25 cellular contexts compared by ENCODE assay signal in genomic region chr4:79213040-79213439, GRCh38.
A peak's percentile ranks its signal among the peaks of the same experiment; 100 is the strongest.
DNase-seq lines count a peak whose midpoint lies in the region; ATAC-seq, FAIRE-seq and TF ChIP-seq lines count a peak whose summit lies in the region.
"Had no signal": no experiment of that assay in that cellular context is flagged by ENCODE, and none has a peak within 500 bp of the region (broad histone marks: within the 10 kb centered on the region; RNA-seq: fewer than 3 reads in every experiment).

No MANE protein-coding gene starts in this region.

- no peaks in the 10 kb centered on the region for H3K9me2 ChIP-seq in Loucy (replicated peaks; ENCODE audit: low read depth, low read length)

- no peaks in the 10 kb centered on the region for H3K4me1 ChIP-seq in CD8-positive, alpha-beta memory T cell (ENCODE audit: insufficient read depth, low read length)
- H3K4me1 ChIP-seq in Loucy (ENCODE audit: insufficient read depth, low read length, poor library complexity, severe bottlenecking) (peaks cover 45% of the 10 kb centered on the region), K562 (replicated peaks in 1 of 2; ENCODE audit: control insufficient read depth in 2 of 2, insufficient read depth in 2 of 2, low read length in 2 of 2) (peaks cover 4 to 32% of the 10 kb centered on the region in 2 experiments; a peak in 3 of 5 replicates), tibial nerve (no peaks in the 10 kb centered on the region)
- H3K4me1 ChIP-seq: A549 had no signal

- no peaks in the 10 kb centered on the region for H3K9me1 ChIP-seq in K562 (ENCODE audit: control insufficient read depth, insufficient read depth, low read length)

- H3K27ac Mint-ChIP-seq in CD8-positive, alpha-beta memory T cell: peak overlapping the region in 1 of 8 donors; percentile 10
- H3K27ac Mint-ChIP-seq: B cell; CD4-positive, alpha-beta T cell; CD8-positive, alpha-beta T cell had no signal

- H3F3A ChIP-seq in Loucy (ENCODE audit: low read depth): 0 out of 2 replicates have a peak, but pooled peaks cover 10% of the 10 kb centered on the region

- BruUV-seq in K562 (replicated peaks; lab: Mats Ljungman, UMichigan): no TSS peak

- ATAC-seq in K562 (no peak), HG03139 (IDR thresholded peaks at IDR 0.05; ENCODE audit: unreplicated experiment) (no peak)
- ATAC-seq: A549; CD8-positive, alpha-beta T cell had no signal

- H4K20me1 ChIP-seq in Loucy (ENCODE audit: insufficient read depth, low read length, poor library complexity, severe bottlenecking) (no peaks in the 10 kb centered on the region), K562 (replicated peaks; ENCODE audit: control insufficient read depth, insufficient read depth, low read length) (no peaks in the 10 kb centered on the region)
- H4K20me1 ChIP-seq: BLaER1 treated with 17β-estradiol and CSF1 and Interleukin-3, amounts not matched to agents 10 nM and 100 nM had no signal

- DNase-seq in CD8-positive, alpha-beta memory T cell: no peak
- DNase-seq in NCI-H69 (lab: John Stamatoyannopoulos, UW): peak; percentile 18
- no peak for DNase-seq in K562 (ENCODE audit: extremely low read depth in 1 of 4, low spot score in 3 of 4)
- no peak for DNase-seq in RPMI8226
- DNase-seq in tibial nerve (ENCODE audit: low spot score in 2 of 2): no peak
- DNase-seq in DMS153 (lab: John Stamatoyannopoulos, UW): no peak
- DNase-seq: AML-193; CD4-positive, alpha-beta T cell; CD8-positive, alpha-beta T cell; COR-L47; DMS53; DMS79; DND-41; EL; GDM1 had no signal

- in situ Hi-C loops in K562 (cut with MboI): no loop called here

- no peaks in the 10 kb centered on the region for H3K27me3 Mint-ChIP-seq in CD8-positive, alpha-beta memory T cell
- H3K27me3 Mint-ChIP-seq: B cell; CD4-positive, alpha-beta T cell had no signal

- no peak for FAIRE-seq in K562 (lab: Jason Lieb, UNC)
- FAIRE-seq: A549, GM12878, GM12892, GM18507 had no signal

- H2AFZ ChIP-seq in Loucy (ENCODE audit: low read length) (peak overlapping the region; percentile 53; the same call in 1 of the 2 replicates), K562 (ENCODE audit: low read depth, low read length) (peak overlapping the region; percentile 64)

- TF ChIP-seq EP300 in K562 (IDR thresholded peaks at IDR 0.05; ENCODE audit: low read length) (no peak), tibial nerve (IDR thresholded peaks at IDR 0.05) (no peak)

- no peaks in the 10 kb centered on the region for H3K36me3 Mint-ChIP-seq in CD8-positive, alpha-beta memory T cell
- H3K36me3 Mint-ChIP-seq: CD8-positive, alpha-beta T cell had no signal

- CTCF ChIA-PET in CD8-positive, alpha-beta memory T cell (lab: Charles Lee): no interaction called here
- CTCF ChIA-PET in K562 (lab: Yijun Ruan, JAX; ENCODE audit: low intra/inter-chr PET ratio): no interaction called here

- intact Hi-C loops in K562 (cut with micrococcal nuclease): loop anchor here (5.0 kb wide), 3 partner anchors 104 to 261 kb away; no protein-coding TSS in a partner anchor

- H3K27ac ChIP-seq in CD8-positive, alpha-beta memory T cell (ENCODE audit: low read depth, low read length): peak overlapping the region; percentile 49
- H3K27ac ChIP-seq in K562 (ENCODE audit: extremely low read depth, low read depth, low read length): peak overlapping the region; percentile 95
- H3K27ac ChIP-seq in tibial nerve: no peak overlapping the region
- H3K27ac ChIP-seq: 22Rv1, A549, C4-2B had no signal

- no peak for TF ChIP-seq POLR2A in K562 (conservative IDR thresholded peaks at IDR 0.05)
- no peak for TF ChIP-seq POLR2A in tibial nerve (IDR thresholded peaks at IDR 0.05)

- H3K4me3 Mint-ChIP-seq in CD8-positive, alpha-beta memory T cell: no peak overlapping the region
- H3K4me3 Mint-ChIP-seq: B cell; CD4-positive, alpha-beta T cell; CD8-positive, alpha-beta T cell had no signal

- POLR2A ChIA-PET in CD8-positive, alpha-beta memory T cell (lab: Charles Lee): no interaction called here
- POLR2A ChIA-PET in K562 (lab: Yijun Ruan, JAX): interaction anchor here (0.6 to 1.4 kb wide), 5 partner anchors 12 to 274 kb away, joined by 3 to 6 read pairs (median 3); partner anchors contain the start of gene PAQR3

- H3K9me3 ChIP-seq in CD8-positive, alpha-beta memory T cell (ENCODE audit: low read length): no peaks in the 10 kb centered on the region
- H3K9me3 ChIP-seq in Loucy (ENCODE audit: insufficient read depth, low read depth, low read length) (no peaks in the 10 kb centered on the region), K562 (replicated peaks; ENCODE audit: control insufficient read depth, insufficient read depth, low read depth, low read length) (peaks cover 4% of the 10 kb centered on the region), tibial nerve (peaks cover 0 to 5% (median 0%) of the 10 kb centered on the region in 4 donors)
- H3K9me3 ChIP-seq: A549 had no signal

- no peak for TF ChIP-seq RAD21 in K562 (CRISPR knock-in tag; conservative IDR thresholded peaks at IDR 0.05 in 1 of 2, IDR thresholded peaks at IDR 0.05 in 1 of 2)

- H3K4me3 ChIP-seq in CD8-positive, alpha-beta memory T cell (ENCODE audit: low read length): no peak overlapping the region
- H3K4me3 ChIP-seq in Loucy (ENCODE audit: low read length, poor library complexity, severe bottlenecking) (no peak overlapping the region), K562 (peak overlapping the region; percentile 42), tibial nerve (no peak overlapping the region)
- H3K4me3 ChIP-seq: A549; BLaER1 treated with 17β-estradiol and CSF1 and Interleukin-3, amounts not matched to agents 10 nM and 100 nM; GM12878 had no signal

- H3K4me2 ChIP-seq in Loucy (ENCODE audit: low read depth, low read length, poor library complexity, severe bottlenecking) (no peak overlapping the region), K562 (ENCODE audit: insufficient read depth, low read length) (peak overlapping the region; percentile 83)
- H3K4me2 ChIP-seq: A549 had no signal

- H3K4me1 Mint-ChIP-seq in CD8-positive, alpha-beta memory T cell: no peaks in the 10 kb centered on the region

- no peaks in the 10 kb centered on the region for H3K36me3 ChIP-seq in CD8-positive, alpha-beta memory T cell (ENCODE audit: insufficient read depth, low read length)
- H3K36me3 ChIP-seq in Loucy (ENCODE audit: insufficient read depth, low read length): no peaks in the 10 kb centered on the region
- H3K36me3 ChIP-seq in K562 (ENCODE audit: control insufficient read depth, insufficient read depth, low read length): peaks cover 18% of the 10 kb centered on the region
- H3K36me3 ChIP-seq in tibial nerve: no peaks in the 10 kb centered on the region
- H3K36me3 ChIP-seq: BLaER1 treated with 17β-estradiol and CSF1 and Interleukin-3, amounts not matched to agents 10 nM and 100 nM had no signal

- no peak overlapping the region for H3K9ac ChIP-seq in Loucy (ENCODE audit: low read depth, low read length, poor library complexity, severe bottlenecking)
- H3K9ac ChIP-seq in K562 (ENCODE audit: insufficient read depth in 1 of 2, low read depth in 2 of 2, low read length in 2 of 2): peak overlapping the region in 1 of 2 experiments; percentile 86; a peak in 2 of 4 replicates
- H3K9ac ChIP-seq: BLaER1 treated with 17β-estradiol and CSF1 and Interleukin-3, amounts not matched to agents 10 nM and 100 nM had no signal

- H3K9me3 Mint-ChIP-seq in CD8-positive, alpha-beta memory T cell: peaks cover 0 to 2% (median 0%) of the 10 kb centered on the region in 5 donors
- H3K9me3 Mint-ChIP-seq: CD4-positive, alpha-beta T cell; CD8-positive, alpha-beta T cell had no signal

- H3K79me2 ChIP-seq in Loucy (ENCODE audit: insufficient read depth, low read length) (no peaks in the 10 kb centered on the region), K562 (ENCODE audit: control insufficient read depth, insufficient read depth, low read length) (peaks cover 71% of the 10 kb centered on the region)

- no peak for TF ChIP-seq CTCF in Loucy (conservative IDR thresholded peaks at IDR 0.05; ENCODE audit: low read length)
- no peak for TF ChIP-seq CTCF in K562 (IDR thresholded peaks at IDR 0.05 in 2 of 3, conservative IDR thresholded peaks at IDR 0.05 in 1 of 3; ENCODE audit: insufficient read depth in 2 of 3, low read depth in 1 of 3, low read length in 3 of 3)
- TF ChIP-seq CTCF in tibial nerve (IDR thresholded peaks at IDR 0.05): no peak

- H3K27me3 ChIP-seq in CD8-positive, alpha-beta memory T cell (ENCODE audit: insufficient read depth, low read length, poor library complexity, severe bottlenecking): no peaks in the 10 kb centered on the region
- H3K27me3 ChIP-seq in Loucy (ENCODE audit: insufficient read depth, low read length, poor library complexity, severe bottlenecking): no peaks in the 10 kb centered on the region
- H3K27me3 ChIP-seq in K562 (ENCODE audit: control insufficient read depth in 2 of 2, insufficient read depth in 2 of 2, low read length in 2 of 2): no peaks in the 10 kb centered on the region
- no peaks in the 10 kb centered on the region for H3K27me3 ChIP-seq in tibial nerve
- H3K27me3 ChIP-seq: BLaER1 treated with 17β-estradiol and CSF1 and Interleukin-3, amounts not matched to agents 10 nM and 100 nM had no signal

Comparison
In these comparisons a context has a peak if more than half of its experiments do, and no peak if none do; other contexts are left out.
1. H3K27ac ChIP-seq: peak in CD8-positive, alpha-beta memory T cell (single experiment) and K562 (single experiment); none in tibial nerve (0 of 4).